25 cellular contexts compared by ENCODE assay signal in the genomic region with DNA sequence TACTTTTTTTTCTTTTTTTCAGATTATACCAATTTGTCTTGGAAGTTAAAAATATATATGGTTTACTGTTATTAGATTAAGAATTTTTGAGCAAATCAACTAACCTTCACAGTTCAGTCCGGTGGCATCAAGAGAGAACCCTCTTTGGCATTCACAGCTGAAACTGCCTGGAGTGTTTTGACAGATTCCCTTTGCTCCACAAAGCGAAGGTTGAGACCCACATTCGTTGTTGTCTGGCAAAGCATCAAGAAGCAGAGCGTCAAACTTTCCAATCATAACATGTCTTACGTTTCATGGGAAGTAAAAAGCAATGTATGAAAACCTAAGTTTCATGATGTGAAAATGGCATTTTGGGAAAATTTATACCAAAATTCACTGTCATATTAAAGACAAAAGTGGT.
"Had no signal": no experiment of that assay in that cellular context is flagged by ENCODE, and none has a peak within 500 bp of the region (broad histone marks: within the 10 kb centered on the region; RNA-seq: fewer than 3 reads in every experiment).

No MANE protein-coding gene starts in this region.

- H3K4me3 Mint-ChIP-seq: naive thymus-derived CD8-positive, alpha-beta T cell; nephron; neural progenitor cell; stimulated activated naive B cell treated with anti-CD40 and anti-IgM and Interleukin-4, amounts not matched to agents 10 μg/mL and 1 μg/mL and 100 μg/mL, for 72 hours had no signal

- DNase-seq: islet precursor cell; lower lobe of right lung; mammary epithelial cell; mesenchymal stem cell; naive thymus-derived CD8-positive, alpha-beta T cell; occipital lobe; ovary; right lobe of liver; stimulated activated CD4-positive, alpha-beta T cell treated with anti-CD3 and anti-CD28 coated beads, Interleukin-12 subunit alpha, Interleukin-12 subunit beta, amount 100 ng/mL, for 4 hours; stimulated activated CD4-positive, alpha-beta T cell treated with anti-CD3 and anti-CD28 coated beads, Interleukin-15, amount 100 ng/mL, for 24 hours; stimulated activated CD4-positive, alpha-beta T cell treated with anti-CD3 and anti-CD28 coated beads, Interleukin-2, amount 100 ng/mL, for 24 hours; stimulated activated CD4-positive, alpha-beta T cell treated with anti-CD3 and anti-CD28 coated beads, Interleukin-4, amount 100 ng/mL, for 1 hour; stimulated activated naive B cell treated with anti-CD40 and anti-IgM and Interleukin-4, amounts not matched to agents 10 μg/mL and 1 μg/mL and 100 μg/mL, for 72 hours; stimulated activated naive CD8-positive, alpha-beta T cell treated with anti-CD3 and anti-CD28 coated beads, Interleukin-15, Interleukin-2, amounts not matched to agents 100 U/mL and 50 U/mL, for 24 hours; stomach; testis; thyroid gland; transverse colon; upper lobe of right lung had no signal

- H3K4me1 Mint-ChIP-seq: nephron; neural progenitor cell; stimulated activated naive B cell treated with anti-CD40 and anti-IgM and Interleukin-4, amounts not matched to agents 10 μg/mL and 1 μg/mL and 100 μg/mL, for 72 hours had no signal

- H3K79me2 ChIP-seq: hepatocyte had no signal

- H3K4me1 ChIP-seq: lower lobe of right lung, neural progenitor cell, right atrium auricular region, right lobe of liver, stomach, testis, thyroid gland, transverse colon, upper lobe of right lung had no signal

- H3K9me3 Mint-ChIP-seq: nephron; neural progenitor cell; stimulated activated naive B cell treated with anti-CD40 and anti-IgM and Interleukin-4, amounts not matched to agents 10 μg/mL and 1 μg/mL and 100 μg/mL, for 72 hours had no signal

- H3K4me2 ChIP-seq: hepatocyte, neural progenitor cell had no signal

- H3K36me3 Mint-ChIP-seq: naive thymus-derived CD8-positive, alpha-beta T cell; stimulated activated naive B cell treated with anti-CD40 and anti-IgM and Interleukin-4, amounts not matched to agents 10 μg/mL and 1 μg/mL and 100 μg/mL, for 72 hours had no signal

- H3K27me3 ChIP-seq: hepatocyte, neural progenitor cell, neutrophil, ovary, right atrium auricular region, right lobe of liver, stomach, testis, thyroid gland, transverse colon, upper lobe of right lung had no signal

- H2AFZ ChIP-seq: hepatocyte, neural progenitor cell had no signal

- H3K9me3 ChIP-seq: lower lobe of right lung, neutrophil, ovary, right atrium auricular region, right lobe of liver, stomach, testis, thyroid gland, transverse colon, upper lobe of right lung had no signal

- H3K4me3 ChIP-seq: hepatocyte, lower lobe of right lung, neural progenitor cell, ovary, right atrium auricular region, right lobe of liver, stomach, testis, thyroid gland, transverse colon, upper lobe of right lung had no signal

- ATAC-seq: lower lobe of right lung; naive thymus-derived CD8-positive, alpha-beta T cell; right lobe of liver; stimulated activated naive B cell treated with anti-CD40 and anti-IgM and Interleukin-4, amounts not matched to agents 10 μg/mL and 1 μg/mL and 100 μg/mL, for 72 hours; stimulated activated naive CD8-positive, alpha-beta T cell treated with anti-CD3 and anti-CD28 coated beads, Interleukin-15, Interleukin-2, amounts not matched to agents 100 U/mL and 50 U/mL, for 24 hours; upper lobe of right lung had no signal

- H3K27ac ChIP-seq: hepatocyte, lower lobe of right lung, neural progenitor cell, neutrophil, ovary, right lobe of liver, stomach, testis, thyroid gland, transverse colon, upper lobe of right lung had no signal

- H3K27me3 Mint-ChIP-seq: progenitor cell of endocrine pancreas; stimulated activated naive B cell treated with anti-CD40 and anti-IgM and Interleukin-4, amounts not matched to agents 10 μg/mL and 1 μg/mL and 100 μg/mL, for 72 hours had no signal

- H3K27ac Mint-ChIP-seq: naive thymus-derived CD8-positive, alpha-beta T cell; nephron; neural progenitor cell; progenitor cell of endocrine pancreas; stimulated activated naive B cell treated with anti-CD40 and anti-IgM and Interleukin-4, amounts not matched to agents 10 μg/mL and 1 μg/mL and 100 μg/mL, for 72 hours had no signal

- H3K9ac ChIP-seq: neural progenitor cell had no signal

- H3K36me3 ChIP-seq: lower lobe of right lung, ovary, right atrium auricular region, right lobe of liver, stomach, thyroid gland, transverse colon, upper lobe of right lung had no signal
